1 cellular context compared by ENCODE assay signal in genomic region chr6:22027226-22027725, GRCh38.
TF ChIP-seq lines count a peak whose summit lies in the region.

No MANE protein-coding gene starts in this region.

TF ChIP-seq in A549, 52 proteins besides CTCF, POLR2A, EP300 and RAD21 (continued from another document):
- no peak for TF ChIP-seq E2F6 (IDR thresholded peaks at IDR 0.05; ENCODE audit: borderline replicate concordance, low read depth)
- no peak for TF ChIP-seq MAZ (IDR thresholded peaks at IDR 0.05; ENCODE audit: borderline replicate concordance, low read depth, low read length)
- TF ChIP-seq KDM5A (IDR thresholded peaks at IDR 0.05), result no peak
- no peak for TF ChIP-seq HES2 (IDR thresholded peaks at IDR 0.05)
- no peak for TF ChIP-seq NFE2L2 (conservative IDR thresholded peaks at IDR 0.05; ENCODE audit: low read length)
- TF ChIP-seq JUN (IDR thresholded peaks at IDR 0.05), result no peak
- no peak for TF ChIP-seq RNF2 (IDR thresholded peaks at IDR 0.05; ENCODE audit: borderline replicate concordance, low read depth)
- no peak for TF ChIP-seq REST (IDR thresholded peaks at IDR 0.05)
- no peak for TF ChIP-seq HOXB13 (CRISPR knock-in tag; IDR thresholded peaks at IDR 0.05; ENCODE audit: low read depth)
